In the genomic region with DNA sequence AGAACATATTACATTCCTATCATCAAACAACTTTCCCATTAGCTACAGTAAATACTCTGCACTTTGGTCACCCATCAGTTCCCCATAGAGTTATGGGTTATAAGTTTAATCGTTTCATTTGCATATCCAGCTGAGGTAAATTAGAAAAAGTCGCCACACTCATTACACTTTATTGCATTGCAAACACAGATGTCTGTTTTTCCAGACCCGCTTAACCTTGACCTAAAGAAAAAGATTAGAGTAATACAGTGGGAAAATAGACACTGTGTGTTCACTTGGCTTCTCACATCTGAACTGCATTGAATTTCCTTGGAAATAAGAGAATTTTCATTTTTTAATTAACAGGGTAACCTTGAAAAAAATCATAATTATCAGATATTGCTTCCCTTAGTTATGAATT, we compare ENCODE assay signal across 18 cellular contexts.
DNase-seq lines count a peak whose midpoint lies in the region; ATAC-seq, FAIRE-seq and TF ChIP-seq lines count a peak whose summit lies in the region.
"Had no signal": no experiment of that assay in that cellular context is flagged by ENCODE, and none has a peak within 500 bp of the region (broad histone marks: within the 10 kb centered on the region; RNA-seq: fewer than 3 reads in every experiment).

No MANE protein-coding gene starts in this region.

- H2BK15ac ChIP-seq in H9 (ENCODE audit: low read depth, low read length) = no peak overlapping the region

- H3K9ac ChIP-seq in H9 (ENCODE audit: extremely low read depth, insufficient read length, low read length) = no peak overlapping the region
- H3K9ac ChIP-seq: BLaER1 had no signal

- no peak overlapping the region for H2BK5ac ChIP-seq in H9 (ENCODE audit: insufficient read length, low read length)

- DNase-seq in NCI-H526 (lab: John Stamatoyannopoulos, UW) (peak; percentile 60 to 65), NCI-H748 treated with DMSO at 0.1 percent for 48 hours (lab: John Stamatoyannopoulos, UW) (peak; percentile 49), pancreas (no peak), foreskin fibroblast (no peak), H9 (no peak)
- DNase-seq: 8988T; CD4-positive, alpha-beta memory T cell; DMS153; DMS79; GDM1; GOT3; H7 had no signal

- H2BK12ac ChIP-seq in H9 (ENCODE audit: insufficient read length, low read depth, low read length) = no peak overlapping the region

- no peak overlapping the region for H3K27ac Mint-ChIP-seq in H9
- H3K27ac Mint-ChIP-seq: CD14-positive monocyte; CD4-positive, alpha-beta memory T cell had no signal

- H3K4me3 ChIP-seq in HEK293 (ENCODE audit: low read depth, low read length) (no peak overlapping the region), pancreas (no peak overlapping the region), foreskin fibroblast (ENCODE audit: low read depth in 1 of 2, low read length in 2 of 2) (no peak overlapping the region)
- H3K4me3 ChIP-seq: BLaER1 had no signal

- intact Hi-C loops in pancreas (cut with DNase I) = no loop called here

- no peaks in the 10 kb centered on the region for H4K20me1 ChIP-seq in H9 (ENCODE audit: control insufficient read depth, insufficient read depth, insufficient read length)
- H4K20me1 ChIP-seq: BLaER1 had no signal

- H3K36me3 Mint-ChIP-seq in H9 (ENCODE audit: insufficient read depth in 1 of 3, low read depth in 3 of 3) = peaks cover 0 to 5% (median 0%) of the 10 kb centered on the region in 3 experiments; a peak in 2 of 7 replicates
- H3K36me3 Mint-ChIP-seq: CD14-positive monocyte; CD4-positive, alpha-beta memory T cell had no signal

- H3K9me3 ChIP-seq in HEK293 (ENCODE audit: control insufficient read depth, insufficient read depth, low read depth, low read length) (no peaks in the 10 kb centered on the region), pancreas (no peaks in the 10 kb centered on the region), H9 (ENCODE audit: control insufficient read depth, low read depth, low read length) (no peaks in the 10 kb centered on the region)
- H3K9me3 ChIP-seq: BLaER1 had no signal

- H2BK120ac ChIP-seq in H9 (ENCODE audit: low read depth, low read length, poor library complexity, severe bottlenecking) = no peak overlapping the region

- H3K27me3 Mint-ChIP-seq in H9 (ENCODE audit: low read depth) = no peaks in the 10 kb centered on the region

- no peak for FAIRE-seq in pancreas (lab: Jason Lieb, UNC)
- FAIRE-seq: GM12892 had no signal

- no peak overlapping the region for H4K91ac ChIP-seq in H9 (ENCODE audit: insufficient read length, low read depth, low read length)

- H2AFZ ChIP-seq in H9 (ENCODE audit: low read length) = no peak overlapping the region

- 20 to 28% methylated on average over 3 of the region's 3 CpGs for WGBS in pancreas, 2 donors
- no CpG with 5 or more reads among the region's 3 CpGs for WGBS in H9 (ENCODE audit: extremely low coverage, insufficient read length, low lambda C conversion rate)

- CTCF ChIA-PET in HEK293 (lab: Yijun Ruan, JAX) = interaction anchor here (1.3 kb wide), 1 partner anchor 24 kb away, joined by 3 read pairs; no protein-coding TSS in a partner anchor

- H4K5ac ChIP-seq in H9 (ENCODE audit: insufficient read length, low read depth, low read length) = no peak overlapping the region

- no peak overlapping the region for H3K23ac ChIP-seq in H9 (ENCODE audit: insufficient read length, low read depth, low read length)

- no peaks in the 10 kb centered on the region for H3K36me3 ChIP-seq in HEK293 (ENCODE audit: control insufficient read depth in 2 of 2, insufficient read depth in 1 of 2, low read length in 2 of 2)
- no peaks in the 10 kb centered on the region for H3K36me3 ChIP-seq in pancreas
- H3K36me3 ChIP-seq: BLaER1 had no signal

- H3K23me2 ChIP-seq in H9 (ENCODE audit: insufficient read length, low read depth, low read length, poor library complexity, severe bottlenecking) = no peaks in the 10 kb centered on the region

- H3K79me1 ChIP-seq in H9 (ENCODE audit: insufficient read depth, low read depth, low read length, poor library complexity, severe bottlenecking) = no peaks in the 10 kb centered on the region

- no peak for TF ChIP-seq CTCF in HEK293 (tag by site-specific recombination; IDR thresholded peaks at IDR 0.05)
- TF ChIP-seq CTCF in pancreas (IDR thresholded peaks at IDR 0.05) = no peak
- TF ChIP-seq CTCF in foreskin fibroblast (IDR thresholded peaks at IDR 0.05; ENCODE audit: low read depth, low read length) = no peak
- no peak for TF ChIP-seq CTCF in H9 (conservative IDR thresholded peaks at IDR 0.05)

- H3K9me3 Mint-ChIP-seq in H9 = peaks cover 2 to 4% of the 10 kb centered on the region in 2 experiments; a peak in 3 of 5 replicates

- H3K27me3 ChIP-seq in pancreas = no peaks in the 10 kb centered on the region
- no peaks in the 10 kb centered on the region for H3K27me3 ChIP-seq in H9 (ENCODE audit: insufficient read depth, low read length)
- H3K27me3 ChIP-seq: BLaER1 had no signal

- H3K56ac ChIP-seq in H9 (ENCODE audit: insufficient read length, low read depth, low read length) = no peak overlapping the region

- peaks cover 7 to 8% of the 10 kb centered on the region in 2 experiments for H3K4me1 Mint-ChIP-seq in H9
- H3K4me1 Mint-ChIP-seq: CD14-positive monocyte had no signal

- no peak overlapping the region for H2AK5ac ChIP-seq in H9 (ENCODE audit: insufficient read length, low read length)

- no peak overlapping the region for H4K8ac ChIP-seq in H9 (replicated peaks; ENCODE audit: insufficient read length, low read depth, low read length)

- no peak overlapping the region for H3T11ph ChIP-seq in H9 (ENCODE audit: low read length)

- H3K79me2 ChIP-seq in H9 (ENCODE audit: insufficient read depth, low read length) = no peaks in the 10 kb centered on the region

- H3K4me2 ChIP-seq in H9 (ENCODE audit: insufficient read depth, insufficient read length, low read length) = no peak overlapping the region
- H3K4me2 ChIP-seq: BLaER1 had no signal

- H3K18ac ChIP-seq in H9 (ENCODE audit: insufficient read length, low read depth, low read length) = no peak overlapping the region

- no peak overlapping the region for H3K14ac ChIP-seq in H9 (ENCODE audit: insufficient read depth, low read length)

- H3K4ac ChIP-seq in H9 (ENCODE audit: low read depth, low read length) = no peak overlapping the region

- peak; percentile 56 to 90 (median 73) for ATAC-seq in pancreas
- no peak for ATAC-seq in HG03378 (IDR thresholded peaks at IDR 0.05; ENCODE audit: unreplicated experiment)

- H3K4me1 ChIP-seq in HEK293 (ENCODE audit: control insufficient read depth, insufficient read depth, low read length) (peaks cover 2% of the 10 kb centered on the region; the same call in 1 of the 2 replicates), pancreas (peaks cover 4 to 12% (median 7%) of the 10 kb centered on the region in 3 donors), H9 (ENCODE audit: insufficient read depth, low read length) (no peaks in the 10 kb centered on the region)
- H3K4me1 ChIP-seq: BLaER1 had no signal

- POLR2A ChIA-PET in HEK293 (lab: Yijun Ruan, JAX) = no interaction called here

- H2BK20ac ChIP-seq in H9 (ENCODE audit: low read depth, low read length, poor library complexity, severe bottlenecking) = no peak overlapping the region

- H3K4me3 Mint-ChIP-seq in H9 = no peak overlapping the region
- H3K4me3 Mint-ChIP-seq: CD14-positive monocyte; CD4-positive, alpha-beta memory T cell had no signal

- H3K27ac ChIP-seq in HEK293 (ENCODE audit: extremely low read depth, low read depth, low read length) (no peak overlapping the region), pancreas (peak overlapping the region in 1 of 4 donors; percentile 22), H9 (ENCODE audit: insufficient read length, low read depth, low read length) (no peak overlapping the region)
- H3K27ac ChIP-seq: BLaER1, HL-60 had no signal

TF ChIP-seq in HEK293, 187 proteins besides CTCF, POLR2A, EP300 and RAD21:
- TF ChIP-seq, protein P1, sequence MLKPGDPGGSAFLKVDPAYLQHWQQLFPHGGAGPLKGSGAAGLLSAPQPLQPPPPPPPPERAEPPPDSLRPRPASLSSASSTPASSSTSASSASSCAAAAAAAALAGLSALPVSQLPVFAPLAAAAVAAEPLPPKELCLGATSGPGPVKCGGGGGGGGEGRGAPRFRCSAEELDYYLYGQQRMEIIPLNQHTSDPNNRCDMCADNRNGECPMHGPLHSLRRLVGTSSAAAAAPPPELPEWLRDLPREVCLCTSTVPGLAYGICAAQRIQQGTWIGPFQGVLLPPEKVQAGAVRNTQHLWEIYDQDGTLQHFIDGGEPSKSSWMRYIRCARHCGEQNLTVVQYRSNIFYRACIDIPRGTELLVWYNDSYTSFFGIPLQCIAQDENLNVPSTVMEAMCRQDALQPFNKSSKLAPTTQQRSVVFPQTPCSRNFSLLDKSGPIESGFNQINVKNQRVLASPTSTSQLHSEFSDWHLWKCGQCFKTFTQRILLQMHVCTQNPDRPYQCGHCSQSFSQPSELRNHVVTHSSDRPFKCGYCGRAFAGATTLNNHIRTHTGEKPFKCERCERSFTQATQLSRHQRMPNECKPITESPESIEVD (tag by site-specific recombination; IDR thresholded peaks at IDR 0.05) = peak; percentile 67
- TF ChIP-seq ZNF621 (tag by site-specific recombination; IDR thresholded peaks at IDR 0.05) = no peak
- TF ChIP-seq, protein P2, sequence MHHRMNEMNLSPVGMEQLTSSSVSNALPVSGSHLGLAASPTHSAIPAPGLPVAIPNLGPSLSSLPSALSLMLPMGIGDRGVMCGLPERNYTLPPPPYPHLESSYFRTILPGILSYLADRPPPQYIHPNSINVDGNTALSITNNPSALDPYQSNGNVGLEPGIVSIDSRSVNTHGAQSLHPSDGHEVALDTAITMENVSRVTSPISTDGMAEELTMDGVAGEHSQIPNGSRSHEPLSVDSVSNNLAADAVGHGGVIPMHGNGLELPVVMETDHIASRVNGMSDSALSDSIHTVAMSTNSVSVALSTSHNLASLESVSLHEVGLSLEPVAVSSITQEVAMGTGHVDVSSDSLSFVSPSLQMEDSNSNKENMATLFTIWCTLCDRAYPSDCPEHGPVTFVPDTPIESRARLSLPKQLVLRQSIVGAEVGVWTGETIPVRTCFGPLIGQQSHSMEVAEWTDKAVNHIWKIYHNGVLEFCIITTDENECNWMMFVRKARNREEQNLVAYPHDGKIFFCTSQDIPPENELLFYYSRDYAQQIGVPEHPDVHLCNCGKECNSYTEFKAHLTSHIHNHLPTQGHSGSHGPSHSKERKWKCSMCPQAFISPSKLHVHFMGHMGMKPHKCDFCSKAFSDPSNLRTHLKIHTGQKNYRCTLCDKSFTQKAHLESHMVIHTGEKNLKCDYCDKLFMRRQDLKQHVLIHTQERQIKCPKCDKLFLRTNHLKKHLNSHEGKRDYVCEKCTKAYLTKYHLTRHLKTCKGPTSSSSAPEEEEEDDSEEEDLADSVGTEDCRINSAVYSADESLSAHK (tag by site-specific recombination; IDR thresholded peaks at IDR 0.05) = no peak

Comparison
In these comparisons a context has a peak if more than half of its experiments do, and no peak if none do; other contexts are left out.
1. DNase-seq: peak in NCI-H526 (2 of 2) and NCI-H748 treated with DMSO at 0.1 percent for 48 hours (single experiment); none in pancreas (0 of 6), foreskin fibroblast (0 of 2) and H9 (single experiment).